ENCODE assay signal across 10 cellular contexts in the genomic region with DNA sequence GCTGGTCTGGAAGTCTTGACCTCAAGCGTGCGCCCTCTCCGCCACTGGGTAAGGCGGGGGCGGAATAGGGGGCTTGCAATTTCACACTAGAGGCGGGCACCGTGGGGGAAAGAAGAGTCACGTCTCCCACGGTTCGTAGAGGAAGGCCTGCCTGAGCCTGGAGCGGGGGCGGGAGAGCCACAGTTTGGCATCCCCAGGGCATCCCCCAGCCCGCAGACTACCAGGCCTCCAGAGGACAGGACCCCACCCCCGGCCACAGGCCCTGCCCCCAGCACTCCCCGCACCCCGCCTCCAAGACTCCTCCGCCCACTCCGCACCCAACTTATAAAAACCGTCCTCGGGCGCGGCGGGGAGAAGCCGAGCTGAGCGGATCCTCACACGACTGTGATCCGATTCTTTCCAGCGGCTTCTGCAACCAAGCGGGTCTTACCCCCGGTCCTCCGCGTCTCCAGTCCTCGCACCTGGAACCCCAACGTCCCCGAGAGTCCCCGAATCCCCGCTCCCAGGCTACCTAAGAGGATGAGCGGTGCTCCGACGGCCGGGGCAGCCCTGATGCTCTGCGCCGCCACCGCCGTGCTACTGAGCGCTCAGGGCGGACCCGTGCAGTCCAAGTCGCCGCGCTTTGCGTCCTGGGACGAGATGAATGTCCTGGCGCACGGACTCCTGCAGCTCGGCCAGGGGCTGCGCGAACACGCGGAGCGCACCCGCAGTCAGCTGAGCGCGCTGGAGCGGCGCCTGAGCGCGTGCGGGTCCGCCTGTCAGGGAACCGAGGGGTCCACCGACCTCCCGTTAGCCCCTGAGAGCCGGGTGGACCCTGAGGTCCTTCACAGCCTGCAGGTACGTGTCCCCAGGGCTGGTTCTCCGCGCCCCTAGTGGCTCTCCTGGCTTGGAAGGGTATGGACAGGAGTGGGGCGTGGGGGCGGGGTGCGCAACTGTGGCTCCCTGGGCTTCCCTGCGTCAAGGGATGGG. TPM values are rescaled to one million over a fixed set of nuclear protein-coding genes. Genes with fewer than 3 reads are reported as not detected.
DNase-seq lines count a peak whose midpoint lies in the region; ATAC-seq, FAIRE-seq and TF ChIP-seq lines count a peak whose summit lies in the region.
"Had no signal": no experiment of that assay in that cellular context is flagged by ENCODE, and none has a peak within 500 bp of the region (broad histone marks: within the 10 kb centered on the region; RNA-seq: fewer than 3 reads in every experiment).

Gene ANGPTL4, plus strand, starts transcription at position 353 of the 969 bp plus-strand sequence. Its CDS starts 167 bp downstream, at position 520.

- intact Hi-C loops in activated CD4-positive, alpha-beta T cell treated with anti-CD3 and anti-CD28 coated beads for 36 hours (cut with DNase I, micrococcal nuclease): loop anchor here in 1 of 2 experiments (1.0 to 5.0 kb wide), 3 partner anchors 26 to 1548 kb away; partner anchors contain the start of genes MARCHF2 and RAB11B

- H3K4me3 ChIP-seq in coronary artery: peak within 1 kb of the TSS; percentile 83

- H3K4me3 Mint-ChIP-seq in activated CD4-positive, alpha-beta T cell treated with anti-CD3 and anti-CD28 coated beads for 36 hours: peak within 1 kb of the TSS; percentile 75

- H3K9me3 Mint-ChIP-seq in activated CD4-positive, alpha-beta T cell treated with anti-CD3 and anti-CD28 coated beads for 36 hours (ENCODE audit: low read depth): no peaks in the 10 kb centered on the region

- peaks cover 25% of the 10 kb centered on the region for H3K4me1 Mint-ChIP-seq in activated CD4-positive, alpha-beta T cell treated with anti-CD3 and anti-CD28 coated beads for 36 hours

- H3K27me3 Mint-ChIP-seq in activated CD4-positive, alpha-beta T cell treated with anti-CD3 and anti-CD28 coated beads for 36 hours: peaks cover 48% of the 10 kb centered on the region

- CTCF ChIA-PET in activated CD4-positive, alpha-beta T cell treated with anti-CD3 and anti-CD28 coated beads for 36 hours (lab: Charles Lee): interaction anchor here (0.9 to 3.8 kb wide), 2 partner anchors 10 to 30 kb away, joined by 4 to 25 read pairs; no protein-coding TSS in a partner anchor

- peak; percentile 80 for ATAC-seq in activated CD4-positive, alpha-beta T cell treated with anti-CD3 and anti-CD28 coated beads for 36 hours

- FAIRE-seq in GM12891 (lab: Jason Lieb, UNC): no peak
- FAIRE-seq: A204.1, islet of Langerhans had no signal

- DNase-seq in DMS 273 (lab: John Stamatoyannopoulos, UW; ENCODE audit: unreplicated experiment) (peak; percentile 72), DMS 273 treated with DMSO at 0.1 percent for 48 hours (lab: John Stamatoyannopoulos, UW) (no peak), coronary artery (ENCODE audit: low spot score) (no peak), left kidney (ENCODE audit: low read depth, low spot score) (peak; percentile 78), A172 (ENCODE audit: low spot score) (no peak), GM12891 (ENCODE audit: insufficient read length, low spot score) (no peak)
- DNase-seq in activated CD4-positive, alpha-beta T cell treated with anti-CD3 and anti-CD28 coated beads for 36 hours: peak; percentile 91
- peak; percentile 54 to 70 for DNase-seq in stimulated activated CD4-positive, alpha-beta T cell treated with anti-CD3 and anti-CD28 coated beads, Interleukin-2, amount 100 ng/mL, for 24 hours

- no peak for TF ChIP-seq CTCF in coronary artery (IDR thresholded peaks at IDR 0.05)

- peak within 1 kb of the TSS; percentile 55 for H3K27ac Mint-ChIP-seq in activated CD4-positive, alpha-beta T cell treated with anti-CD3 and anti-CD28 coated beads for 36 hours

- no peak for TF ChIP-seq POLR2A in GM12891 (IDR thresholded peaks at IDR 0.05; ENCODE audit: low read depth, low read length)

- peaks cover 2% of the 10 kb centered on the region for H3K36me3 Mint-ChIP-seq in activated CD4-positive, alpha-beta T cell treated with anti-CD3 and anti-CD28 coated beads for 36 hours (ENCODE audit: low read depth)

- POLR2A ChIA-PET in activated CD4-positive, alpha-beta T cell treated with anti-CD3 and anti-CD28 coated beads for 36 hours (lab: Charles Lee): no interaction called here

- peak within 1 kb of the TSS; percentile 64 to 96 for H3K27ac ChIP-seq in coronary artery

TF ChIP-seq in GM12891, 5 proteins besides CTCF, POLR2A, EP300 and RAD21:
- no peak for TF ChIP-seq TAF1 (IDR thresholded peaks at IDR 0.05; ENCODE audit: low read depth, low read length)

RNA-seq across cellular contexts. Expression of gene ANGPTL4, which starts in this region (rescaled TPM):
- total RNA-seq in activated CD4-positive, alpha-beta T cell treated with anti-CD3 and anti-CD28 coated beads for 36 hours: 1 to 10 TPM; 7.4 to 7.9 TPM
- not detected in 2 replicates for total RNA-seq in A172 (2014; rRNA removed; shearing (Covaris generic))
- polyA plus RNA-seq in GM12891 (2012; ENCODE audit: low read depth, missing spikeins): 0.12 TPM

Comparison
In these comparisons a context has a peak if more than half of its experiments do, and no peak if none do; other contexts are left out.
1. DNase-seq: peak in DMS 273 (single experiment), activated CD4-positive, alpha-beta T cell treated with anti-CD3 and anti-CD28 coated beads for 36 hours (single experiment), left kidney (single experiment) and stimulated activated CD4-positive, alpha-beta T cell treated with anti-CD3 and anti-CD28 coated beads, Interleukin-2, amount 100 ng/mL, for 24 hours (2 of 2); none in DMS 273 treated with DMSO at 0.1 percent for 48 hours (single experiment), coronary artery (single experiment), A172 (single experiment) and GM12891 (single experiment).